In genomic region chr2:145483854-145484253, GRCh38 we compare ENCODE assay signal across 20 cellular contexts.
"Had no signal": no experiment of that assay in that cellular context is flagged by ENCODE, and none has a peak within 500 bp of the region (broad histone marks: within the 10 kb centered on the region; RNA-seq: fewer than 3 reads in every experiment).

No MANE protein-coding gene starts in this region.

- H3K27me3 ChIP-seq: pancreas, spleen, suprapubic skin, tibial artery, upper lobe of right lung had no signal

- H3K27ac ChIP-seq: left ventricle myocardium inferior, pancreas, prostate gland, spleen, suprapubic skin, thoracic aorta, tibial artery, upper lobe of right lung had no signal

- H3K36me3 ChIP-seq: left ventricle myocardium inferior, pancreas, prostate gland, spleen, suprapubic skin, thoracic aorta, tibial artery, upper lobe of right lung had no signal

- H3K4me1 ChIP-seq: left ventricle myocardium inferior, pancreas, prostate gland, spleen, upper lobe of right lung had no signal

- H3K4me3 ChIP-seq: left ventricle myocardium inferior, lung, mucosa of descending colon, pancreas, prostate gland, spleen, suprapubic skin, thoracic aorta, tibial artery, upper lobe of right lung had no signal

- DNase-seq: islet precursor cell; left ventricle myocardium inferior; midbrain; mucosa of descending colon; naive thymus-derived CD4-positive, alpha-beta T cell; nucleus accumbens; pancreas; posterior cingulate gyrus; retina; right cardiac atrium; small intestine; spleen; stimulated activated CD4-positive, alpha-beta T cell treated with anti-CD3 and anti-CD28 coated beads, Interleukin-4, amount 100 ng/mL, for 24 hours; stimulated activated naive CD4-positive, alpha-beta T cell; tibial artery; upper lobe of right lung had no signal

- H3K9me3 ChIP-seq: left ventricle myocardium inferior, mucosa of descending colon, pancreas, prostate gland, spleen, suprapubic skin, thoracic aorta, tibial artery, upper lobe of right lung had no signal
